Comparison of ENCODE assay signal across 17 cellular contexts in the genomic region with DNA sequence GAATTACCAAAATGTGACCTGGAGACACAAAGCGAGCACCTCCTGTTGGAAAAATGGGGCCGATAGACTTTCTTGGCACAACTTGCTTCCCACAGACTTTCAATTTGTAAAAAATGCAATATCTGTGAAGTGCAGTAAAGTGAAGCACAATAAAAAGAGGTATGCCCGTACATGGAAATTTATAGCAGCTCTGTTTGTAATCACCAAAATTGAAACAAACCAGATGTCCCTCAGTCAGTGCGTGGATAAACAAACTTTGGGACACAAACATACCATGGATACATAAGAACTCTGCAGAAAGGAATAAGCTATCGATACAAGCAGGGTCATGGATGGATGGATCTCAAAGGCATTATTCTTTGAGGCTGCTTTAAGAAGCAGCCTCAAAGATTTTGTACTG. TPM values are rescaled to one million over a fixed set of nuclear protein-coding genes. Genes with fewer than 3 reads are reported as not detected.
DNase-seq lines count a peak whose midpoint lies in the region; ATAC-seq and TF ChIP-seq lines count a peak whose summit lies in the region.
"Had no signal": no experiment of that assay in that cellular context is flagged by ENCODE, and none has a peak within 500 bp of the region (broad histone marks: within the 10 kb centered on the region; RNA-seq: fewer than 3 reads in every experiment).

No MANE protein-coding gene starts in this region.

- no peaks in the 10 kb centered on the region for H3K27me3 Mint-ChIP-seq in stimulated activated naive CD8-positive, alpha-beta T cell treated with anti-CD3 and anti-CD28 coated beads, Interleukin-15, Interleukin-2, amounts not matched to agents 100 ng/mL and 50 ng/mL, for 24 hours
- H3K27me3 Mint-ChIP-seq in activated T-helper 1 cell treated with anti-CD3 and anti-CD28 coated beads, Interleukin-12 subunit alpha, Interleukin-12 subunit beta, Interleukin-2, Interleukin-4 antibody, amounts not matched to agents 30 ng/mL and 10 ng/mL and 1 ng/mL, durations not matched to agents 14 hours and 24 hours and 36 hours (ENCODE audit: insufficient read depth) = no peaks in the 10 kb centered on the region
- H3K27me3 Mint-ChIP-seq: dendritic cell treated with granulocyte-macrophage colony-stimulating factor and Interleukin-4, amounts not matched to agents 40 ng/mL and 50 ng/mL, for 4 days had no signal

- no peak overlapping the region for H3K4me2 ChIP-seq in OCI-LY7 (ENCODE audit: low read length)

- H3K36me3 Mint-ChIP-seq in stimulated activated naive CD8-positive, alpha-beta T cell treated with anti-CD3 and anti-CD28 coated beads, Interleukin-15, Interleukin-2, amounts not matched to agents 100 ng/mL and 50 ng/mL, for 24 hours (ENCODE audit: low read depth) = peaks cover 39% of the 10 kb centered on the region
- peaks cover 39% of the 10 kb centered on the region for H3K36me3 Mint-ChIP-seq in activated T-helper 1 cell treated with anti-CD3 and anti-CD28 coated beads, Interleukin-12 subunit alpha, Interleukin-12 subunit beta, Interleukin-2, Interleukin-4 antibody, amounts not matched to agents 30 ng/mL and 10 ng/mL and 1 ng/mL, durations not matched to agents 14 hours and 24 hours and 36 hours (ENCODE audit: low read depth)
- H3K36me3 Mint-ChIP-seq: natural killer cell had no signal

- H4K20me1 ChIP-seq in OCI-LY7 (ENCODE audit: insufficient read depth, low read length) = no peaks in the 10 kb centered on the region

- H3K36me3 ChIP-seq in muscle layer of colon (ENCODE audit: insufficient read depth, low read length) (no peaks in the 10 kb centered on the region), OCI-LY7 (ENCODE audit: insufficient read depth, low read length) (peaks cover 47% of the 10 kb centered on the region), BE2C (no peaks in the 10 kb centered on the region)
- H3K36me3 ChIP-seq: esophagus muscularis mucosa, tibial artery had no signal

- H3K4me1 ChIP-seq in muscle layer of colon (ENCODE audit: insufficient read depth, low read length) (peaks cover 46% of the 10 kb centered on the region), OCI-LY7 (ENCODE audit: insufficient read depth, low read length, poor library complexity, severe bottlenecking) (peaks cover 45% of the 10 kb centered on the region), BE2C (no peaks in the 10 kb centered on the region)

- POLR2A ChIA-PET in OCI-LY7 (lab: Charles Lee) = interaction anchor here (1.0 to 1.4 kb wide), 3 partner anchors 10 to 132 kb away, joined by 3 to 4 read pairs (median 4); no protein-coding TSS in a partner anchor

- no peaks in the 10 kb centered on the region for H3K27me3 ChIP-seq in muscle layer of colon (ENCODE audit: control insufficient read depth in 1 of 2, insufficient read depth in 2 of 2, low read length in 2 of 2)
- no peaks in the 10 kb centered on the region for H3K27me3 ChIP-seq in BE2C
- H3K27me3 ChIP-seq: esophagus muscularis mucosa, tibial artery had no signal

- peak overlapping the region; percentile 42 for H3K27ac Mint-ChIP-seq in stimulated activated naive CD8-positive, alpha-beta T cell treated with anti-CD3 and anti-CD28 coated beads, Interleukin-15, Interleukin-2, amounts not matched to agents 100 ng/mL and 50 ng/mL, for 24 hours
- peak overlapping the region; percentile 31 for H3K27ac Mint-ChIP-seq in activated T-helper 1 cell treated with anti-CD3 and anti-CD28 coated beads, Interleukin-12 subunit alpha, Interleukin-12 subunit beta, Interleukin-2, Interleukin-4 antibody, amounts not matched to agents 30 ng/mL and 10 ng/mL and 1 ng/mL, durations not matched to agents 14 hours and 24 hours and 36 hours

- no peak for DNase-seq in stimulated activated naive CD8-positive, alpha-beta T cell treated with anti-CD3 and anti-CD28 coated beads, Interleukin-15, Interleukin-2, amounts not matched to agents 100 U/mL and 50 U/mL, for 24 hours
- DNase-seq in activated T-helper 1 cell treated with anti-CD3 and anti-CD28 coated beads, Interleukin-12 subunit alpha, Interleukin-12 subunit beta, Interleukin-2, Interleukin-4 antibody, amounts not matched to agents 30 ng/mL and 10 ng/mL and 1 ng/mL, durations not matched to agents 14 hours and 24 hours and 36 hours (ENCODE audit: low spot score) = no peak
- DNase-seq in OCI-LY7 (ENCODE audit: low spot score) = no peak
- no peak for DNase-seq in BE2C
- DNase-seq: AML-193, left colon, natural killer cell, NCI-H2029, NCI-H69, T-helper 1 cell, tibial artery had no signal

- no TSS peak for BruUV-seq in OCI-LY7 (replicated peaks; lab: Mats Ljungman, UMichigan)

- ATAC-seq in stimulated activated naive CD8-positive, alpha-beta T cell treated with anti-CD3 and anti-CD28 coated beads, Interleukin-15, Interleukin-2, amounts not matched to agents 100 U/mL and 50 U/mL, for 24 hours = no peak
- ATAC-seq in GM21825 (IDR thresholded peaks at IDR 0.05; ENCODE audit: unreplicated experiment) (no peak), GM18511 (IDR thresholded peaks at IDR 0.05; ENCODE audit: unreplicated experiment) (no peak)
- ATAC-seq: left colon, natural killer cell had no signal

- H3K9ac ChIP-seq in muscle layer of colon (ENCODE audit: low read length) = peak overlapping the region; percentile 2

- no peaks in the 10 kb centered on the region for H3K9me3 Mint-ChIP-seq in stimulated activated naive CD8-positive, alpha-beta T cell treated with anti-CD3 and anti-CD28 coated beads, Interleukin-15, Interleukin-2, amounts not matched to agents 100 ng/mL and 50 ng/mL, for 24 hours
- peaks cover 4% of the 10 kb centered on the region for H3K9me3 Mint-ChIP-seq in activated T-helper 1 cell treated with anti-CD3 and anti-CD28 coated beads, Interleukin-12 subunit alpha, Interleukin-12 subunit beta, Interleukin-2, Interleukin-4 antibody, amounts not matched to agents 30 ng/mL and 10 ng/mL and 1 ng/mL, durations not matched to agents 14 hours and 24 hours and 36 hours
- H3K9me3 Mint-ChIP-seq: dendritic cell treated with granulocyte-macrophage colony-stimulating factor and Interleukin-4, amounts not matched to agents 40 ng/mL and 50 ng/mL, for 4 days; natural killer cell had no signal

- H3K79me2 ChIP-seq in OCI-LY7 (ENCODE audit: insufficient read depth, low read depth, low read length) = peaks cover 25% of the 10 kb centered on the region; the same call in 1 of the 2 replicates

- no peak overlapping the region for H3K4me3 ChIP-seq in muscle layer of colon (ENCODE audit: low read depth in 1 of 2, low read length in 2 of 2)
- H3K4me3 ChIP-seq in OCI-LY7 (ENCODE audit: low read depth, low read length, poor library complexity, severe bottlenecking) = no peak overlapping the region
- H3K4me3 ChIP-seq in BE2C (ENCODE audit: low read depth, low read length) = no peak overlapping the region
- H3K4me3 ChIP-seq: esophagus muscularis mucosa, tibial artery had no signal

- no peak overlapping the region for H3K4me3 Mint-ChIP-seq in stimulated activated naive CD8-positive, alpha-beta T cell treated with anti-CD3 and anti-CD28 coated beads, Interleukin-15, Interleukin-2, amounts not matched to agents 100 ng/mL and 50 ng/mL, for 24 hours
- no peak overlapping the region for H3K4me3 Mint-ChIP-seq in activated T-helper 1 cell treated with anti-CD3 and anti-CD28 coated beads, Interleukin-12 subunit alpha, Interleukin-12 subunit beta, Interleukin-2, Interleukin-4 antibody, amounts not matched to agents 30 ng/mL and 10 ng/mL and 1 ng/mL, durations not matched to agents 14 hours and 24 hours and 36 hours
- H3K4me3 Mint-ChIP-seq: dendritic cell treated with granulocyte-macrophage colony-stimulating factor and Interleukin-4, amounts not matched to agents 40 ng/mL and 50 ng/mL, for 4 days; natural killer cell had no signal

- intact Hi-C loops in activated T-helper 1 cell treated with anti-CD3 and anti-CD28 coated beads, Interleukin-12 subunit alpha, Interleukin-12 subunit beta, Interleukin-2, Interleukin-4 antibody, amounts not matched to agents 30 ng/mL and 10 ng/mL and 1 ng/mL, durations not matched to agents 14 hours and 24 hours and 36 hours (cut with micrococcal nuclease) = no loop called here
- intact Hi-C loops in OCI-LY7 (cut with micrococcal nuclease; ENCODE audit: unreplicated experiment) = no loop called here

- H3K27ac ChIP-seq in muscle layer of colon (ENCODE audit: low read depth, low read length) (peak overlapping the region; percentile 70), OCI-LY7 (ENCODE audit: low read depth, low read length, poor library complexity, severe bottlenecking) (no peak overlapping the region)
- H3K27ac ChIP-seq: esophagus muscularis mucosa had no signal

- TF ChIP-seq CTCF in OCI-LY7 (conservative IDR thresholded peaks at IDR 0.05; ENCODE audit: low read length) (no peak), BE2C (IDR thresholded peaks at IDR 0.05; ENCODE audit: low read depth, low read length) (no peak)

- H3K4me1 Mint-ChIP-seq in stimulated activated naive CD8-positive, alpha-beta T cell treated with anti-CD3 and anti-CD28 coated beads, Interleukin-15, Interleukin-2, amounts not matched to agents 100 ng/mL and 50 ng/mL, for 24 hours (ENCODE audit: low read depth) = peaks cover 86% of the 10 kb centered on the region
- H3K4me1 Mint-ChIP-seq in activated T-helper 1 cell treated with anti-CD3 and anti-CD28 coated beads, Interleukin-12 subunit alpha, Interleukin-12 subunit beta, Interleukin-2, Interleukin-4 antibody, amounts not matched to agents 30 ng/mL and 10 ng/mL and 1 ng/mL, durations not matched to agents 14 hours and 24 hours and 36 hours (ENCODE audit: low read depth) = peaks cover 62% of the 10 kb centered on the region

- H2AFZ ChIP-seq in OCI-LY7 (ENCODE audit: low read length) = no peak overlapping the region

- CTCF ChIA-PET in OCI-LY7 (lab: Charles Lee; ENCODE audit: unreplicated experiment) = no interaction called here

- H3K9me3 ChIP-seq in muscle layer of colon (ENCODE audit: low read length) (no peaks in the 10 kb centered on the region), OCI-LY7 (ENCODE audit: low read length) (no peaks in the 10 kb centered on the region), BE2C (no peaks in the 10 kb centered on the region)
- H3K9me3 ChIP-seq: esophagus muscularis mucosa, tibial artery had no signal

- H3K9me2 ChIP-seq in OCI-LY7 (ENCODE audit: insufficient read depth, low read length) = no peaks in the 10 kb centered on the region

RNA-seq across cellular contexts. Expression of a gene that starts 33.6 kb away (rescaled TPM):
- 62.4 and 65.1 TPM in 2 replicates for total RNA-seq in activated T-helper 1 cell treated with anti-CD3 and anti-CD28 coated beads, Interleukin-12 subunit alpha, Interleukin-12 subunit beta, Interleukin-2, Interleukin-4 antibody, amounts not matched to agents 30 ng/mL and 10 ng/mL and 1 ng/mL, durations not matched to agents 14 hours and 24 hours and 36 hours
- 38.0 and 43.6 TPM in 2 replicates for total RNA-seq in OCI-LY7 (2014; rRNA removed; shearing (Covaris generic))
- total RNA-seq in OCI-LY7 (2022) = 56.5 and 56.7 TPM in 2 replicates
- polyA plus RNA-seq in BE2C (2012; ENCODE audit: insufficient read depth, insufficient read length, low read depth) = 7.2 TPM
